In the genomic region with DNA sequence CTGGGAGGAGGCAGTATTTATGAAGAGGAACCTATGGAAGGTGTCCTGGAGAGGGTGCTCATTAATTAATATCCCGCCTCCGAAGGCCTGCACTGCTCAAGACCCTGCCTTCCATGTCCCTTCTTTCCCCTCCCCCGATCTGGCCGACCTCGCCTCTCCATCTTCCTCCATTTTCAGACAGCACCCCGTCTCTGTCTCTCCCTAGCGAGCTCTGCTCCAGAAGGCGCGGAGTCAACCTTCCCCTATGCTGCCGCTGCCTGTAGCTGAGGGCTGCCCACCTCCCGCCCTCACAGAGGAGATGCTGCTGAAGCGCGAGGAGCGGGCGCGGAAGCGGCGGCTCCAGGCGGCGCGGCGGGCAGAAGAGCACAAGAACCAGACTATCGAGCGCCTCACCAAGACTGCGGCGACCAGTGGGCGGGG, we compare ENCODE assay signal across 8 cellular contexts.
A peak's percentile ranks its signal among the peaks of the same experiment; 100 is the strongest.
DNase-seq lines count a peak whose midpoint lies in the region; ATAC-seq and TF ChIP-seq lines count a peak whose summit lies in the region.

No MANE protein-coding gene starts in this region.

- peaks cover 63% of the 10 kb centered on the region for H3K36me3 Mint-ChIP-seq in dendritic cell treated with granulocyte-macrophage colony-stimulating factor and Interleukin-4, amounts not matched to agents 40 ng/mL and 50 ng/mL, for 4 days (ENCODE audit: low read depth)
- H3K36me3 Mint-ChIP-seq in nephron (ENCODE audit: low read depth): peaks cover 3% of the 10 kb centered on the region

- H3K4me3 ChIP-seq in DOHH2 (ENCODE audit: low read length): peak overlapping the region; percentile 81

- no peaks in the 10 kb centered on the region for H3K27me3 ChIP-seq in DOHH2 (ENCODE audit: control insufficient read depth, low read length)

- H3K4me3 Mint-ChIP-seq in dendritic cell treated with granulocyte-macrophage colony-stimulating factor and Interleukin-4, amounts not matched to agents 40 ng/mL and 50 ng/mL, for 4 days: peak overlapping the region; percentile 85
- peak overlapping the region; percentile 94 to 97 (median 96) for H3K4me3 Mint-ChIP-seq in nephron

- no peak for TF ChIP-seq CTCF in DOHH2 (IDR thresholded peaks at IDR 0.05; ENCODE audit: low read depth, low read length, poor library complexity, severe bottlenecking)
- TF ChIP-seq CTCF in nephron (IDR thresholded peaks at IDR 0.05; ENCODE audit: unreplicated experiment in 3 of 3): no peak

- H3K27ac Mint-ChIP-seq in dendritic cell treated with granulocyte-macrophage colony-stimulating factor and Interleukin-4, amounts not matched to agents 40 ng/mL and 50 ng/mL, for 4 days: peak overlapping the region; percentile 94
- peak overlapping the region; percentile 83 to 99 (median 96) for H3K27ac Mint-ChIP-seq in nephron

- peaks cover 18% of the 10 kb centered on the region for H3F3A ChIP-seq in DOHH2 (ENCODE audit: control insufficient read depth, insufficient read depth)

- no peaks in the 10 kb centered on the region for H3K27me3 Mint-ChIP-seq in dendritic cell treated with granulocyte-macrophage colony-stimulating factor and Interleukin-4, amounts not matched to agents 40 ng/mL and 50 ng/mL, for 4 days
- H3K27me3 Mint-ChIP-seq in nephron (ENCODE audit: low read depth): no peaks in the 10 kb centered on the region

- H3K4me1 Mint-ChIP-seq in dendritic cell treated with granulocyte-macrophage colony-stimulating factor and Interleukin-4, amounts not matched to agents 40 ng/mL and 50 ng/mL, for 4 days (ENCODE audit: low read depth): peaks cover 62% of the 10 kb centered on the region
- H3K4me1 Mint-ChIP-seq in nephron: peaks cover 42% of the 10 kb centered on the region

- intact Hi-C loops in dendritic cell treated with granulocyte-macrophage colony-stimulating factor and Interleukin-4, amounts not matched to agents 40 ng/mL and 50 ng/mL, for 4 days (cut with micrococcal nuclease): no loop called here

- no peaks in the 10 kb centered on the region for H4K20me1 ChIP-seq in DOHH2 (ENCODE audit: control insufficient read depth, insufficient read depth, low read depth, low read length)

- H3K9me3 Mint-ChIP-seq in dendritic cell treated with granulocyte-macrophage colony-stimulating factor and Interleukin-4, amounts not matched to agents 40 ng/mL and 50 ng/mL, for 4 days: no peaks in the 10 kb centered on the region
- no peaks in the 10 kb centered on the region for H3K9me3 Mint-ChIP-seq in nephron

- H3K79me2 ChIP-seq in DOHH2 (ENCODE audit: control insufficient read depth, low read length): peaks cover 27% of the 10 kb centered on the region

- H3K36me3 ChIP-seq in DOHH2 (ENCODE audit: control insufficient read depth, low read length): peaks cover 25% of the 10 kb centered on the region

- peak; percentile 66 for DNase-seq in NCI-H128 (lab: John Stamatoyannopoulos, UW; ENCODE audit: unreplicated experiment)
- no peak for DNase-seq in midbrain (lab: John Stamatoyannopoulos, UW)
- DNase-seq in iPS-NIHi11 (ENCODE audit: low spot score): no peak

- peak overlapping the region; percentile 90 for H3K27ac ChIP-seq in DOHH2 (ENCODE audit: low read depth, low read length)

- ATAC-seq in GM18517 (IDR thresholded peaks at IDR 0.05; ENCODE audit: unreplicated experiment) (no peak), GM19023 (IDR thresholded peaks at IDR 0.05; ENCODE audit: unreplicated experiment) (no peak)

- H3K9me3 ChIP-seq in DOHH2 (ENCODE audit: control insufficient read depth, insufficient read depth, low read length): no peaks in the 10 kb centered on the region

- no peaks in the 10 kb centered on the region for H3K9me2 ChIP-seq in DOHH2 (replicated peaks; ENCODE audit: control insufficient read depth, low read length)

- H3K4me1 ChIP-seq in DOHH2 (ENCODE audit: control insufficient read depth, low read length): peaks cover 36% of the 10 kb centered on the region

- peak overlapping the region; percentile 95 for H3K4me2 ChIP-seq in DOHH2 (ENCODE audit: low read length)
